ENCODE assay signal across 20 cellular contexts in the genomic region with DNA sequence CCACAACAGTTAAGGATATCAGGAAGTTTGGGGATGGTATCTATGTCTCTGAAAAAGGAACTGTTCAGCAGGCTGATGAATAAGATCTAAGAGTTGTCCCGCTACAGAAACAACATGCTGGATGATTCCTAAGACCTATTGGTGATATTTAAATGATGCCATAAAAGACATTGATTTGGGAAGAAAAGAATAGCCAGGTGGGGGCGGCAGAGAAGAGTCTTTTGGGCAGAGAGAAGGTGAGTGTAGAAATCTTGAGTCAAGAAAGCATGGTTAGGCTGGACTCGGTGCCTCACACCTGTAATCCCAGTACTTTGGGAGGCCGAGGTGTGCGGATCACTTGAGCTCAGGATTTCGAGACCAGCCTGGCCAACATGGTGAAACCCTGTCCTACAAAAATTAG. TPM values are rescaled to one million over a fixed set of nuclear protein-coding genes. Genes with fewer than 3 reads are reported as not detected.
A peak's percentile ranks its signal among the peaks of the same experiment; 100 is the strongest.
DNase-seq lines count a peak whose midpoint lies in the region; ATAC-seq and TF ChIP-seq lines count a peak whose summit lies in the region.
"Had no signal": no experiment of that assay in that cellular context is flagged by ENCODE, and none has a peak within 500 bp of the region (broad histone marks: within the 10 kb centered on the region; RNA-seq: fewer than 3 reads in every experiment).

No MANE protein-coding gene starts in this region.

- intact Hi-C loops in left ventricle myocardium inferior (cut with micrococcal nuclease): loop anchor here (10.0 kb wide), 1 partner anchor 82 kb away; no protein-coding TSS in a partner anchor

- no peak overlapping the region for H2BK15ac ChIP-seq in H9 (ENCODE audit: low read depth, low read length)

- no peak overlapping the region for H4K91ac ChIP-seq in H9 (ENCODE audit: insufficient read length, low read depth, low read length)

- H3K9me3 ChIP-seq in DND-41 (ENCODE audit: insufficient read depth, low read length, severe bottlenecking): no peaks in the 10 kb centered on the region
- no peaks in the 10 kb centered on the region for H3K9me3 ChIP-seq in H9 (ENCODE audit: control insufficient read depth, low read depth, low read length)
- no peaks in the 10 kb centered on the region for H3K9me3 ChIP-seq in left ventricle myocardium inferior (replicated peaks)
- H3K9me3 ChIP-seq: SJCRH30 had no signal

- H2BK20ac ChIP-seq in H9 (ENCODE audit: low read depth, low read length, poor library complexity, severe bottlenecking): no peak overlapping the region

- ATAC-seq in DND-41 (ENCODE audit: insufficient read depth, low read depth): no peak
- ATAC-seq in WTC11: peak; percentile 34; the same call in 1 of the 2 replicates
- ATAC-seq in GM19324 (IDR thresholded peaks at IDR 0.05; ENCODE audit: low FRiP score, unreplicated experiment): no peak
- ATAC-seq: CD8-positive, alpha-beta T cell had no signal

- H2AK5ac ChIP-seq in H9 (ENCODE audit: insufficient read length, low read length): no peak overlapping the region

- no peak overlapping the region for H4K5ac ChIP-seq in H9 (ENCODE audit: insufficient read length, low read depth, low read length)

- H3K4me3 Mint-ChIP-seq in H9 (no peak overlapping the region), WTC11 (no peak overlapping the region), nephron progenitor cell (no peak overlapping the region), glutamatergic neuron (ENCODE audit: unreplicated experiment) (no peak overlapping the region)
- H3K4me3 Mint-ChIP-seq: CD8-positive, alpha-beta T cell; HFFc6 had no signal

- H2AFZ ChIP-seq in DND-41 (ENCODE audit: low read depth, low read length) (no peak overlapping the region), H9 (ENCODE audit: low read length) (no peak overlapping the region)

- H4K8ac ChIP-seq in H9 (replicated peaks; ENCODE audit: insufficient read length, low read depth, low read length): no peak overlapping the region

- H3K79me2 ChIP-seq in DND-41 (ENCODE audit: insufficient read depth, low read length): peaks cover 7% of the 10 kb centered on the region; the same call in 1 of the 2 replicates
- H3K79me2 ChIP-seq in H9 (ENCODE audit: insufficient read depth, low read length): no peaks in the 10 kb centered on the region

- H3K23me2 ChIP-seq in H9 (ENCODE audit: insufficient read length, low read depth, low read length, poor library complexity, severe bottlenecking): no peaks in the 10 kb centered on the region

- H3K27ac ChIP-seq in DND-41 (ENCODE audit: low read length) (no peak overlapping the region), H9 (ENCODE audit: insufficient read length, low read depth, low read length) (no peak overlapping the region), left ventricle myocardium inferior (replicated peaks) (no peak overlapping the region)
- H3K27ac ChIP-seq: HL-60, SJCRH30 had no signal

- no peak overlapping the region for H3K4ac ChIP-seq in H9 (ENCODE audit: low read depth, low read length)

- H3K79me1 ChIP-seq in H9 (ENCODE audit: insufficient read depth, low read depth, low read length, poor library complexity, severe bottlenecking): peaks cover 2% of the 10 kb centered on the region

- H3K27ac Mint-ChIP-seq in H9 (no peak overlapping the region), WTC11 (no peak overlapping the region), nephron progenitor cell (peak overlapping the region; percentile 18), glutamatergic neuron (ENCODE audit: unreplicated experiment) (no peak overlapping the region)
- H3K27ac Mint-ChIP-seq: CD8-positive, alpha-beta T cell; HFFc6 had no signal

- H3T11ph ChIP-seq in H9 (ENCODE audit: low read length): no peak overlapping the region

- POLR2A ChIA-PET in WTC11 (lab: Charles Lee): no interaction called here

- CTCF ChIA-PET in WTC11 (lab: Charles Lee): interaction anchor here (1.0 to 1.4 kb wide), 4 partner anchors 11 to 140 kb away, joined by 3 to 4 read pairs (median 3); a partner anchor contains a TSS

- H3K9me3 Mint-ChIP-seq in H9: no peaks in the 10 kb centered on the region
- no peaks in the 10 kb centered on the region for H3K9me3 Mint-ChIP-seq in WTC11
- H3K9me3 Mint-ChIP-seq in nephron progenitor cell: no peaks in the 10 kb centered on the region
- no peaks in the 10 kb centered on the region for H3K9me3 Mint-ChIP-seq in glutamatergic neuron (ENCODE audit: unreplicated experiment)
- H3K9me3 Mint-ChIP-seq: CD8-positive, alpha-beta T cell; HFFc6 had no signal

- H3K27me3 Mint-ChIP-seq in H9 (ENCODE audit: low read depth): no peaks in the 10 kb centered on the region
- no peaks in the 10 kb centered on the region for H3K27me3 Mint-ChIP-seq in WTC11 (ENCODE audit: low read depth)
- no peaks in the 10 kb centered on the region for H3K27me3 Mint-ChIP-seq in nephron progenitor cell (ENCODE audit: low read depth, poor library complexity)
- H3K27me3 Mint-ChIP-seq in glutamatergic neuron (ENCODE audit: unreplicated experiment): peaks cover 2% of the 10 kb centered on the region

- no peak overlapping the region for H3K23ac ChIP-seq in H9 (ENCODE audit: insufficient read length, low read depth, low read length)

- no peaks in the 10 kb centered on the region for H3K4me1 Mint-ChIP-seq in H9
- H3K4me1 Mint-ChIP-seq in WTC11: no peaks in the 10 kb centered on the region
- peaks cover 5% of the 10 kb centered on the region for H3K4me1 Mint-ChIP-seq in nephron progenitor cell
- H3K4me1 Mint-ChIP-seq in glutamatergic neuron (ENCODE audit: low read depth, unreplicated experiment): no peaks in the 10 kb centered on the region

- H3K36me3 ChIP-seq in DND-41 (ENCODE audit: insufficient read depth, low read length) (peaks cover 68% of the 10 kb centered on the region), left ventricle myocardium inferior (peaks cover 26% of the 10 kb centered on the region)

- TF ChIP-seq CTCF in DND-41 (IDR thresholded peaks at IDR 0.05; ENCODE audit: borderline replicate concordance, extremely low read depth, low read length, poor library complexity, severe bottlenecking): peak; percentile 26
- TF ChIP-seq CTCF in H9 (conservative IDR thresholded peaks at IDR 0.05): peak; percentile 41; the same call in 2 of the 3 replicates
- TF ChIP-seq CTCF in WTC11 (IDR thresholded peaks at IDR 0.05): no peak
- TF ChIP-seq CTCF in nephron progenitor cell (IDR thresholded peaks at IDR 0.05): no peak
- TF ChIP-seq CTCF in glutamatergic neuron (IDR thresholded peaks at IDR 0.05; ENCODE audit: partially characterized antibody, unreplicated experiment): no peak
- no peak for TF ChIP-seq CTCF in left ventricle myocardium inferior (IDR thresholded peaks at IDR 0.05; ENCODE audit: borderline replicate concordance)

- H3K14ac ChIP-seq in H9 (ENCODE audit: insufficient read depth, low read length): no peak overlapping the region

- WGBS in H9 (ENCODE audit: extremely low coverage, insufficient read length, low lambda C conversion rate): no CpG with 5 or more reads among the region's 6 CpGs

- no peak overlapping the region for H2BK12ac ChIP-seq in H9 (ENCODE audit: insufficient read length, low read depth, low read length)

- H3K9ac ChIP-seq in DND-41 (ENCODE audit: low read depth, low read length) (no peak overlapping the region), H9 (ENCODE audit: extremely low read depth, insufficient read length, low read length) (no peak overlapping the region)

- H3K18ac ChIP-seq in H9 (ENCODE audit: insufficient read length, low read depth, low read length): no peak overlapping the region

- H3K27me3 ChIP-seq in DND-41 (ENCODE audit: insufficient read depth, low read length, poor library complexity) (no peaks in the 10 kb centered on the region), H9 (ENCODE audit: insufficient read depth, low read length) (no peaks in the 10 kb centered on the region), left ventricle myocardium inferior (ENCODE audit: low read depth) (no peaks in the 10 kb centered on the region)
- H3K27me3 ChIP-seq: SJCRH30 had no signal

- H3K36me3 Mint-ChIP-seq in H9 (ENCODE audit: insufficient read depth in 1 of 3, low read depth in 3 of 3) (peaks cover 16 to 46% (median 45%) of the 10 kb centered on the region in 3 experiments), WTC11 (peaks cover 45% of the 10 kb centered on the region), nephron progenitor cell (ENCODE audit: low read depth) (peaks cover 49% of the 10 kb centered on the region), glutamatergic neuron (ENCODE audit: unreplicated experiment) (no peaks in the 10 kb centered on the region)

- H2BK120ac ChIP-seq in H9 (ENCODE audit: low read depth, low read length, poor library complexity, severe bottlenecking): no peak overlapping the region

- H3K4me3 ChIP-seq in DND-41 (ENCODE audit: low read depth in 1 of 2, low read length in 2 of 2) (no peak overlapping the region), left ventricle myocardium inferior (no peak overlapping the region)
- H3K4me3 ChIP-seq: SJCRH30 had no signal

- H3K4me1 ChIP-seq in DND-41 (ENCODE audit: insufficient read depth, low read length) (no peaks in the 10 kb centered on the region), H9 (ENCODE audit: insufficient read depth, low read length) (no peaks in the 10 kb centered on the region), left ventricle myocardium inferior (peaks cover 5% of the 10 kb centered on the region)
- H3K4me1 ChIP-seq: SJCRH30 had no signal

- H2BK5ac ChIP-seq in H9 (ENCODE audit: insufficient read length, low read length): no peak overlapping the region

- H4K20me1 ChIP-seq in DND-41 (ENCODE audit: insufficient read depth, low read length) (peaks cover 13% of the 10 kb centered on the region; the same call in 1 of the 2 replicates), H9 (ENCODE audit: control insufficient read depth, insufficient read depth, insufficient read length) (no peaks in the 10 kb centered on the region)

- H3K4me2 ChIP-seq in DND-41 (ENCODE audit: insufficient read depth, low read length) (no peak overlapping the region), H9 (ENCODE audit: insufficient read depth, insufficient read length, low read length) (no peak overlapping the region)

- H3K56ac ChIP-seq in H9 (ENCODE audit: insufficient read length, low read depth, low read length): no peak overlapping the region

- DNase-seq in DND-41: no peak
- DNase-seq in H9: no peak
- no peak for DNase-seq in WTC11 (ENCODE audit: low spot score)
- DNase-seq in nephron progenitor cell: no peak
- DNase-seq in glutamatergic neuron: no peak
- DNase-seq in left ventricle myocardium inferior: no peak
- DNase-seq: AML-193; C1 segment of cervical spinal cord; CD8-positive, alpha-beta T cell; GDM1; HFFc6; KBM-7; NCI-H1092 treated with DMSO at 0.1 percent for 48 hours; NCI-H1436 treated with DMSO at 0.1 percent for 48 hours; NCI-H226; NCI-H510A treated with DMSO at 0.1 percent for 48 hours; NCI-H748 treated with DMSO at 0.1 percent for 48 hours; SJCRH30 had no signal

TF ChIP-seq in WTC11, 78 proteins besides CTCF, POLR2A, EP300 and RAD21:
- TF ChIP-seq TP53 (CRISPR knock-in tag; IDR thresholded peaks at IDR 0.05) (no peak), SMAD3 (CRISPR knock-in tag; IDR thresholded peaks at IDR 0.05; ENCODE audit: borderline replicate concordance) (no peak)

RNA-seq across cellular contexts. Expression of a gene that starts 11.8 kb away (rescaled TPM):
- total RNA-seq in H9 (2021): 31.0 and 31.3 TPM in 2 replicates
- total RNA-seq in WTC11 (2021): 25.9 to 30.4 TPM (median 26.7 TPM) in 3 replicates
- total RNA-seq in glutamatergic neuron (ENCODE audit: unreplicated experiment): 35.1 TPM
- total RNA-seq in left ventricle myocardium inferior: 21.1 TPM

RNA-seq across cellular contexts. Expression of a gene that starts 37.6 kb away (rescaled TPM):
- total RNA-seq in H9 (2021) (8.8 and 9.4 TPM in 2 replicates), WTC11 (2021) (8.8 to 9.3 TPM (median 9.2 TPM) in 3 replicates), glutamatergic neuron (ENCODE audit: unreplicated experiment) (4.6 TPM), left ventricle myocardium inferior (6.2 TPM)

Comparison
In these comparisons a context has a peak if more than half of its experiments do, and no peak if none do; other contexts are left out.
1. CTCF ChIP-seq: peak in DND-41 (single experiment) and H9 (single experiment); none in WTC11 (single experiment), nephron progenitor cell (single experiment), glutamatergic neuron (single experiment) and left ventricle myocardium inferior (single experiment).